12 cellular contexts compared by ENCODE assay signal in genomic region chr7:21690717-21691116, GRCh38.
DNase-seq lines count a peak whose midpoint lies in the region; ATAC-seq and TF ChIP-seq lines count a peak whose summit lies in the region.
"Had no signal": no experiment of that assay in that cellular context is flagged by ENCODE, and none has a peak within 500 bp of the region (broad histone marks: within the 10 kb centered on the region; RNA-seq: fewer than 3 reads in every experiment).

No MANE protein-coding gene starts in this region.

- in situ Hi-C loops in astrocyte of the spinal cord (cut with HindIII; ENCODE audit: low sequenced_read_pairs), result no loop called here

- TF ChIP-seq CTCF in LNCaP clone FGC (IDR thresholded peaks at IDR 0.05; ENCODE audit: control insufficient read depth, extremely low read depth, insufficient read depth) (peak; percentile 49), astrocyte of the spinal cord (IDR thresholded peaks at IDR 0.05; ENCODE audit: low read depth, low read length) (no peak)

- no peak overlapping the region for H3K4me3 Mint-ChIP-seq in stimulated activated effector memory CD8-positive, alpha-beta T cell treated with anti-CD3 and anti-CD28 coated beads, Interleukin-12 subunit alpha, Interleukin-12 subunit beta, amount 100 ng/mL, for 72 hours
- H3K4me3 Mint-ChIP-seq: naive thymus-derived CD4-positive, alpha-beta T cell had no signal

- ATAC-seq in stimulated activated effector memory CD8-positive, alpha-beta T cell treated with anti-CD3 and anti-CD28 coated beads, Interleukin-12 subunit alpha, Interleukin-12 subunit beta, amount 100 ng/mL, for 72 hours, result no peak
- ATAC-seq: naive thymus-derived CD4-positive, alpha-beta T cell had no signal

- no peak overlapping the region for H3K4me3 ChIP-seq in LNCaP clone FGC (ENCODE audit: low read depth, low read length)
- no peak overlapping the region for H3K4me3 ChIP-seq in astrocyte of the spinal cord (ENCODE audit: low read depth, low read length)

- no peaks in the 10 kb centered on the region for H3K36me3 Mint-ChIP-seq in stimulated activated effector memory CD8-positive, alpha-beta T cell treated with anti-CD3 and anti-CD28 coated beads, Interleukin-12 subunit alpha, Interleukin-12 subunit beta, amount 100 ng/mL, for 72 hours
- H3K36me3 Mint-ChIP-seq: naive thymus-derived CD4-positive, alpha-beta T cell had no signal

- no peak overlapping the region for H3K27ac Mint-ChIP-seq in stimulated activated effector memory CD8-positive, alpha-beta T cell treated with anti-CD3 and anti-CD28 coated beads, Interleukin-12 subunit alpha, Interleukin-12 subunit beta, amount 100 ng/mL, for 72 hours
- H3K27ac Mint-ChIP-seq: naive thymus-derived CD4-positive, alpha-beta T cell had no signal

- H3K4me1 Mint-ChIP-seq in stimulated activated effector memory CD8-positive, alpha-beta T cell treated with anti-CD3 and anti-CD28 coated beads, Interleukin-12 subunit alpha, Interleukin-12 subunit beta, amount 100 ng/mL, for 72 hours, result no peaks in the 10 kb centered on the region
- H3K4me1 Mint-ChIP-seq: naive thymus-derived CD4-positive, alpha-beta T cell had no signal

- DNase-seq in NCI-H1694 treated with DMSO at 0.1 percent for 48 hours (lab: John Stamatoyannopoulos, UW) (peak; percentile 1), NCI-H1694 (lab: John Stamatoyannopoulos, UW) (no peak), LNCaP clone FGC (ENCODE audit: low read depth) (no peak), astrocyte of the spinal cord (ENCODE audit: low read depth, low spot score) (peak; percentile 0), myocyte (ENCODE audit: low read depth) (peak; percentile 1), SK-N-DZ (ENCODE audit: low spot score) (no peak), CD1c-positive myeloid dendritic cell (ENCODE audit: extremely low spot score) (no peak)
- no peak for DNase-seq in stimulated activated effector memory CD8-positive, alpha-beta T cell treated with anti-CD3 and anti-CD28 coated beads, Interleukin-12 subunit alpha, Interleukin-12 subunit beta, amount 100 ng/mL, for 72 hours (ENCODE audit: low spot score in 2 of 2)
- DNase-seq: activated gamma-delta T cell; left colon; naive thymus-derived CD4-positive, alpha-beta T cell; SW 1271 had no signal

- H3K9me3 Mint-ChIP-seq in stimulated activated effector memory CD8-positive, alpha-beta T cell treated with anti-CD3 and anti-CD28 coated beads, Interleukin-12 subunit alpha, Interleukin-12 subunit beta, amount 100 ng/mL, for 72 hours, result no peaks in the 10 kb centered on the region

Comparison
In these comparisons a context has a peak if more than half of its experiments do, and no peak if none do; other contexts are left out.
1. DNase-seq: peak in NCI-H1694 treated with DMSO at 0.1 percent for 48 hours (single experiment), astrocyte of the spinal cord (single experiment) and myocyte (single experiment); none in NCI-H1694 (single experiment), LNCaP clone FGC (single experiment), SK-N-DZ (single experiment), CD1c-positive myeloid dendritic cell (single experiment) and stimulated activated effector memory CD8-positive, alpha-beta T cell treated with anti-CD3 and anti-CD28 coated beads, Interleukin-12 subunit alpha, Interleukin-12 subunit beta, amount 100 ng/mL, for 72 hours (0 of 2).